In the genomic region with DNA sequence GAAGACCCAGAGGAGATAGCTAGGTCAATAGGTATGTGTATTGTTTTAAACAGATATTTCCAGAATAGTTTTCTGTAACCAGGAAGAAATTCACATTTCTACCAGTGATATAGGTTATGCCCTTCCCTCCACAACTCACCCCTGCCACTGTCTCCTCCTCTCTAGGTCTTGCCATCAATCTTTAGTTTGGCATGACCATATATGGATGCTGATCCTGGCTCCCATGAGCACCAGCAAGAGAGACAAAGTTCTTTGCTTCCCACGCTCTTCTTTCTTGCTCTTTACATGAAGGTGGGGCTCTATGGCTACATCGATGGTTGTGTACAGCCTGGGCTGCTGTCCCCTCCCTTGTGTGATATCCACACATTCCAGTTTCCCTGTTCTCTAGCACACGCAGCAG, we compare ENCODE assay signal across 25 cellular contexts.
"Had no signal": no experiment of that assay in that cellular context is flagged by ENCODE, and none has a peak within 500 bp of the region (broad histone marks: within the 10 kb centered on the region; RNA-seq: fewer than 3 reads in every experiment).

No MANE protein-coding gene starts in this region.

- H3K9me3 ChIP-seq: body of pancreas, esophagus squamous epithelium had no signal

- H3K27me3 ChIP-seq: body of pancreas, esophagus squamous epithelium had no signal

- H3K36me3 Mint-ChIP-seq: activated naive CD8-positive, alpha-beta T cell had no signal

- H3K9me3 Mint-ChIP-seq: activated T-cell treated with anti-CD3 and anti-CD28 coated beads, Interleukin-2, amount 50 U/mL, for 24 hours had no signal

- DNase-seq: activated CD4-positive, alpha-beta memory T cell treated with anti-CD3 and anti-CD28 coated beads, Interleukin-2, amount 10 ng/mL, durations not matched to agents 7 days and 5 days; activated CD4-positive, alpha-beta T cell treated with anti-CD3 and anti-CD28 coated beads for 1 hour; activated CD4-positive, alpha-beta T cell treated with anti-CD3 and anti-CD28 coated beads for 4 hours; activated CD4-positive, alpha-beta T cell treated with anti-CD3 and anti-CD28 coated beads, Interleukin-2, amount 10 ng/mL, durations not matched to agents 7 days and 5 days; activated CD4-positive, alpha-beta T cell treated with anti-CD3 and anti-CD28 coated beads, Interleukin-2, amount 50 U/mL, for 4 hours; activated CD8-positive, alpha-beta memory T cell treated with anti-CD3 and anti-CD28 coated beads, Interleukin-2, amount 50 U/mL, for 48 hours; activated effector memory CD4-positive, alpha-beta T cell treated with Interleukin-2 at 50 U/mL for 16 hours; activated gamma-delta T cell treated with Interleukin-2 at 50 U/mL for 16 hours; activated naive CD4-positive, alpha-beta T cell treated with anti-CD3 and anti-CD28 coated beads, Interleukin-2, amount 50 U/mL, for 16 hours; activated naive CD4-positive, alpha-beta T cell treated with Interleukin-2 at 50 U/mL for 16 hours; activated T-cell treated with anti-CD3 and anti-CD28 coated beads for 4 hours; activated T-cell treated with anti-CD3 and anti-CD28 coated beads, Interleukin-2, amount 50 U/mL, for 24 hours; activated T-cell treated with anti-CD3 and anti-CD28 coated beads, Interleukin-2, amount 50 U/mL, for 72 hours; amygdala; aorta; body of pancreas; caudate nucleus; cortex of kidney; dermis blood vessel endothelial cell; effector CD8-positive, alpha-beta T cell; esophagus squamous epithelium; head of caudate nucleus; T-helper 2 cell had no signal

- H3K36me3 ChIP-seq: esophagus squamous epithelium had no signal

- H3K27ac Mint-ChIP-seq: activated CD4-positive, alpha-beta memory T cell treated with anti-CD3 and anti-CD28 coated beads, Interleukin-2, amount 10 ng/mL, durations not matched to agents 7 days and 5 days; activated CD4-positive, alpha-beta T cell treated with anti-CD3 and anti-CD28 coated beads, Interleukin-2, amount 10 ng/mL, durations not matched to agents 7 days and 5 days; activated naive CD8-positive, alpha-beta T cell; activated T-cell treated with anti-CD3 and anti-CD28 coated beads, Interleukin-2, amount 50 U/mL, for 24 hours; activated T-cell treated with anti-CD3 and anti-CD28 coated beads, Interleukin-2, amount 50 U/mL, for 72 hours had no signal

- H3K4me1 Mint-ChIP-seq: activated CD4-positive, alpha-beta memory T cell treated with anti-CD3 and anti-CD28 coated beads, Interleukin-2, amount 10 ng/mL, durations not matched to agents 7 days and 5 days; activated CD4-positive, alpha-beta T cell treated with anti-CD3 and anti-CD28 coated beads, Interleukin-2, amount 10 ng/mL, durations not matched to agents 7 days and 5 days had no signal

- H3K4me3 ChIP-seq: body of pancreas, esophagus squamous epithelium had no signal

- H3K27ac ChIP-seq: body of pancreas, epithelial cell of prostate had no signal

- H3K27me3 Mint-ChIP-seq: activated CD4-positive, alpha-beta memory T cell treated with anti-CD3 and anti-CD28 coated beads, Interleukin-2, amount 10 ng/mL, durations not matched to agents 7 days and 5 days; activated CD4-positive, alpha-beta T cell treated with anti-CD3 and anti-CD28 coated beads, Interleukin-2, amount 10 ng/mL, durations not matched to agents 7 days and 5 days; activated naive CD8-positive, alpha-beta T cell; activated T-cell treated with anti-CD3 and anti-CD28 coated beads, Interleukin-2, amount 50 U/mL, for 24 hours had no signal

- H3K4me3 Mint-ChIP-seq: activated CD4-positive, alpha-beta memory T cell treated with anti-CD3 and anti-CD28 coated beads, Interleukin-2, amount 10 ng/mL, durations not matched to agents 7 days and 5 days; activated CD4-positive, alpha-beta T cell treated with anti-CD3 and anti-CD28 coated beads, Interleukin-2, amount 10 ng/mL, durations not matched to agents 7 days and 5 days; activated naive CD8-positive, alpha-beta T cell; activated T-cell treated with anti-CD3 and anti-CD28 coated beads, Interleukin-2, amount 50 U/mL, for 24 hours; activated T-cell treated with anti-CD3 and anti-CD28 coated beads, Interleukin-2, amount 50 U/mL, for 72 hours had no signal

- H3K4me1 ChIP-seq: body of pancreas had no signal

- ATAC-seq: activated T-cell treated with anti-CD3 and anti-CD28 coated beads, Interleukin-2, amount 50 U/mL, for 72 hours; body of pancreas had no signal
